Comparison of ENCODE assay signal across 25 cellular contexts in genomic region chr18:37327063-37327577, GRCh38.
"Had no signal": no experiment of that assay in that cellular context is flagged by ENCODE, and none has a peak within 500 bp of the region (broad histone marks: within the 10 kb centered on the region; RNA-seq: fewer than 3 reads in every experiment).

No MANE protein-coding gene starts in this region.

- H3K27me3 Mint-ChIP-seq: IgD-negative memory B cell had no signal

- H3K9me3 Mint-ChIP-seq: IgD-negative memory B cell had no signal

- H3K4me1 Mint-ChIP-seq: IgD-negative memory B cell had no signal

- H3K4me3 Mint-ChIP-seq: IgD-negative memory B cell had no signal

- H3K27ac Mint-ChIP-seq: IgD-negative memory B cell had no signal

- DNase-seq: Kasumi-1, MV-4-11, NCI-H1048, NCI-H1105 treated with DMSO at 0.1 percent for 48 hours, NCI-H1417 treated with DMSO at 0.1 percent for 48 hours, NCI-H146, NCI-H1694 treated with DMSO at 0.1 percent for 48 hours, NCI-H1930, NCI-H2081, NCI-H2107, NCI-H2227 treated with DMSO at 0.1 percent for 48 hours, NCI-H446, NCI-H510A, NCI-H524 treated with DMSO at 0.1 percent for 48 hours, NCI-H69, NCI-H774, SHP77, SK-N-SH, SW 1271 had no signal

- FAIRE-seq: HTR-8/SVneo, K562, RCC 7860 had no signal

- H3K9me3 ChIP-seq: SK-N-SH had no signal

- H3K4me3 ChIP-seq: K562 had no signal

- H3K4me2 ChIP-seq: KMS-11, SK-N-SH had no signal

- H3K9ac ChIP-seq: KMS-11, SK-N-SH had no signal

- H3K9me2 ChIP-seq: SK-N-SH had no signal

- H3K27ac ChIP-seq: KMS-11, RWPE1 had no signal

- ATAC-seq: K562 had no signal
